ENCODE assay signal across 1 cellular context in genomic region chr7:144863320-144863647, GRCh38.
TF ChIP-seq lines count a peak whose summit lies in the region.

No MANE protein-coding gene starts in this region.

TF ChIP-seq in K562, 482 proteins besides CTCF, POLR2A, EP300 and RAD21 (continued from another document):
- TF ChIP-seq PBX2 (CRISPR knock-in tag; IDR thresholded peaks at IDR 0.05; ENCODE audit: low read depth) = no peak
- no peak for TF ChIP-seq PBX2 (tag; conservative IDR thresholded peaks at IDR 0.05; ENCODE audit: low read depth)
- TF ChIP-seq ZNF408 (CRISPR knock-in tag; IDR thresholded peaks at IDR 0.05; ENCODE audit: low read depth) = no peak
- TF ChIP-seq C11orf30 (IDR thresholded peaks at IDR 0.05; ENCODE audit: low read depth) = peak; percentile 91
- TF ChIP-seq ZNF24 (IDR thresholded peaks at IDR 0.05) = no peak
- no peak for TF ChIP-seq NR4A1 (CRISPR knock-in tag; IDR thresholded peaks at IDR 0.05)
- peak; percentile 13; the same call in 1 of the 2 replicates for TF ChIP-seq NR4A1 (tag; IDR thresholded peaks at IDR 0.05)
